Comparison of ENCODE assay signal across 11 cellular contexts in the genomic region with DNA sequence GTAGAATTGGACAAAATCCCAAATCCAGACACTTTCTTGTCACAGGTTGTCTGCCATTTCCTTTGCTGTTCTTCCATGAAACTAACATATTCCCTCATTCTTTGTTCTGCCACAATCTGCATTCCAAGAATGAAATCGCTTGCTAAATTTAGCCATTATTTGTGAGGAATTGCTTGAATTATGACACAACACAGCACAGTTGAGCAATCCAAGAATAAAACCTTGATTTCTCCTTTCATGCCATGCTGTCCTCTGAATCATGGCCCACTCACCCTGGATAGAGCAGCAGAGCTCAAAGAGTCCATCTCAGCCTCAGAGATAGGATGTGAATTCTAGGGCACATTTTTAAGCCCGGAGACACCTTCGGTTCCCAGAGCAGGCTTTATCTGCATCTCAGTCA. TPM values are rescaled to one million over a fixed set of nuclear protein-coding genes. Genes with fewer than 3 reads are reported as not detected.
DNase-seq lines count a peak whose midpoint lies in the region; ATAC-seq, FAIRE-seq and TF ChIP-seq lines count a peak whose summit lies in the region.
"Had no signal": no experiment of that assay in that cellular context is flagged by ENCODE, and none has a peak within 500 bp of the region (broad histone marks: within the 10 kb centered on the region; RNA-seq: fewer than 3 reads in every experiment).

No MANE protein-coding gene starts in this region.

- no peaks in the 10 kb centered on the region for H3K9me3 ChIP-seq in SJSA1 (replicated peaks)
- H3K9me3 ChIP-seq in fibroblast of lung (ENCODE audit: control insufficient read depth, insufficient read depth, low read depth, low read length) = no peaks in the 10 kb centered on the region
- H3K9me3 ChIP-seq in osteoblast (ENCODE audit: low read depth, low read length) = no peaks in the 10 kb centered on the region
- no peaks in the 10 kb centered on the region for H3K9me3 ChIP-seq in naive thymus-derived CD4-positive, alpha-beta T cell (ENCODE audit: control insufficient read depth in 2 of 3, low read length in 3 of 3)
- H3K9me3 ChIP-seq in esophagus muscularis mucosa = no peaks in the 10 kb centered on the region

- H3K36me3 ChIP-seq in SJSA1 = no peaks in the 10 kb centered on the region
- no peaks in the 10 kb centered on the region for H3K36me3 ChIP-seq in fibroblast of lung (ENCODE audit: control insufficient read depth, insufficient read depth, low read length)
- H3K36me3 ChIP-seq in osteoblast (ENCODE audit: insufficient read depth, low read length) = peaks cover 6% of the 10 kb centered on the region
- no peaks in the 10 kb centered on the region for H3K36me3 ChIP-seq in naive thymus-derived CD4-positive, alpha-beta T cell (ENCODE audit: control insufficient read depth in 2 of 3, insufficient read depth in 3 of 3, low read length in 3 of 3)
- no peaks in the 10 kb centered on the region for H3K36me3 ChIP-seq in esophagus muscularis mucosa

- peaks cover 0 to 11% (median 0%) of the 10 kb centered on the region in 5 donors for H3K36me3 Mint-ChIP-seq in naive thymus-derived CD4-positive, alpha-beta T cell
- H3K36me3 Mint-ChIP-seq: immature natural killer cell, natural killer cell had no signal

- CTCF ChIA-PET in naive thymus-derived CD4-positive, alpha-beta T cell (lab: Charles Lee) = no interaction called here

- H3K4me1 ChIP-seq in SJSA1 (replicated peaks) (peaks cover 50% of the 10 kb centered on the region), fibroblast of lung (ENCODE audit: control insufficient read depth, extremely low read depth, insufficient read depth, low read length) (peaks cover 21% of the 10 kb centered on the region), osteoblast (ENCODE audit: insufficient read depth, low read length) (peaks cover 47% of the 10 kb centered on the region), esophagus muscularis mucosa (peaks cover 0 to 17% (median 7%) of the 10 kb centered on the region in 4 donors)
- no peaks in the 10 kb centered on the region for H3K4me1 ChIP-seq in naive thymus-derived CD4-positive, alpha-beta T cell (ENCODE audit: control insufficient read depth in 2 of 2, insufficient read depth in 2 of 2, low read length in 2 of 2)

- H3K27me3 ChIP-seq in SJSA1 (replicated peaks) (no peaks in the 10 kb centered on the region), fibroblast of lung (ENCODE audit: control insufficient read depth, insufficient read depth, low read length) (no peaks in the 10 kb centered on the region), osteoblast (ENCODE audit: insufficient read depth, low read length) (no peaks in the 10 kb centered on the region), esophagus muscularis mucosa (no peaks in the 10 kb centered on the region)
- no peaks in the 10 kb centered on the region for H3K27me3 ChIP-seq in naive thymus-derived CD4-positive, alpha-beta T cell (ENCODE audit: control insufficient read depth in 2 of 2, insufficient read depth in 2 of 2, low read length in 2 of 2)

- H3K27me3 Mint-ChIP-seq in naive thymus-derived CD4-positive, alpha-beta T cell = peaks cover 0 to 4% (median 0%) of the 10 kb centered on the region in 5 donors

- H3K4me2 ChIP-seq in fibroblast of lung (ENCODE audit: extremely low read depth, insufficient read depth, low read length) = peak overlapping the region; percentile 61
- peak overlapping the region; percentile 54 for H3K4me2 ChIP-seq in osteoblast (ENCODE audit: insufficient read depth, low read length)

- WGBS in esophagus muscularis mucosa = 78% methylated on average over 3 of the region's 3 CpGs

- H2AFZ ChIP-seq in fibroblast of lung (ENCODE audit: low read length) (no peak overlapping the region), osteoblast (ENCODE audit: low read length) (peak overlapping the region; percentile 4)

- no peak overlapping the region for H3K4me3 Mint-ChIP-seq in naive thymus-derived CD4-positive, alpha-beta T cell
- H3K4me3 Mint-ChIP-seq: immature natural killer cell, natural killer cell had no signal

- no peaks in the 10 kb centered on the region for H3K79me2 ChIP-seq in fibroblast of lung (ENCODE audit: control insufficient read depth, insufficient read depth, low read length)
- peaks cover 15% of the 10 kb centered on the region for H3K79me2 ChIP-seq in osteoblast (ENCODE audit: insufficient read depth, low read length)

- no peak overlapping the region for H3K9ac ChIP-seq in fibroblast of lung (ENCODE audit: insufficient read depth, low read length)

- H3K9me3 Mint-ChIP-seq in naive thymus-derived CD4-positive, alpha-beta T cell = peaks cover 0 to 2% (median 0%) of the 10 kb centered on the region in 11 donors
- H3K9me3 Mint-ChIP-seq: immature natural killer cell, natural killer cell had no signal

- no peaks in the 10 kb centered on the region for H4K20me1 ChIP-seq in fibroblast of lung (ENCODE audit: control insufficient read depth, extremely low read depth, insufficient read depth, low read length)
- no peaks in the 10 kb centered on the region for H4K20me1 ChIP-seq in osteoblast (ENCODE audit: insufficient read depth, low read length)

- H3K27ac Mint-ChIP-seq in naive thymus-derived CD4-positive, alpha-beta T cell = no peak overlapping the region
- H3K27ac Mint-ChIP-seq: immature natural killer cell, natural killer cell had no signal

- intact Hi-C loops in naive thymus-derived CD4-positive, alpha-beta T cell (cut with micrococcal nuclease) = no loop called here
- intact Hi-C loops in esophagus muscularis mucosa (cut with DNase I) = loop anchor here (5.0 kb wide), 1 partner anchor 35 kb away; the partner anchor contains the start of gene GREM1

- no peak for TF ChIP-seq EP300 in esophagus muscularis mucosa (IDR thresholded peaks at IDR 0.05)

- ATAC-seq in naive thymus-derived CD4-positive, alpha-beta T cell = no peak
- ATAC-seq: natural killer cell had no signal

- TF ChIP-seq CTCF in fibroblast of lung (conservative IDR thresholded peaks at IDR 0.05 in 1 of 2, IDR thresholded peaks at IDR 0.05 in 1 of 2; ENCODE audit: low read depth in 1 of 2, low read length in 2 of 2) = no peak
- no peak for TF ChIP-seq CTCF in osteoblast (IDR thresholded peaks at IDR 0.05; ENCODE audit: extremely low read depth, low read depth, low read length)
- TF ChIP-seq CTCF in esophagus muscularis mucosa (IDR thresholded peaks at IDR 0.05) = no peak

- no peak for FAIRE-seq in GM12891 (lab: Jason Lieb, UNC)
- FAIRE-seq: endometrium had no signal

- TF ChIP-seq POLR2A in esophagus muscularis mucosa (IDR thresholded peaks at IDR 0.05; ENCODE audit: low read depth) = no peak
- no peak for TF ChIP-seq POLR2A in GM12891 (IDR thresholded peaks at IDR 0.05; ENCODE audit: low read depth, low read length)

- DNase-seq in EH (ENCODE audit: low read depth) (peak; percentile 97), SJSA1 (ENCODE audit: low read depth in 1 of 2, low spot score in 2 of 2) (peak; percentile 59 to 71), fibroblast of lung (ENCODE audit: low read depth in 2 of 2) (peak; percentile 93 to 96), osteoblast (ENCODE audit: insufficient read length, low spot score, missing footprints) (peak; percentile 91), SKM-1 treated with dmso at 0.1 percent for 144 hours (lab: John Stamatoyannopoulos, UW; ENCODE audit: unreplicated experiment) (no peak), esophagus muscularis mucosa (ENCODE audit: extremely low spot score) (no peak), GM12891 (ENCODE audit: insufficient read length, low spot score) (no peak)
- DNase-seq in naive thymus-derived CD4-positive, alpha-beta T cell = no peak
- DNase-seq: immature natural killer cell, natural killer cell had no signal

- H3K4me3 ChIP-seq in SJSA1 (no peak overlapping the region), fibroblast of lung (replicated peaks in 1 of 4; ENCODE audit: control extremely low read depth in 1 of 4, insufficient read depth in 1 of 4, low read depth in 3 of 4, low read length in 4 of 4) (no peak overlapping the region), osteoblast (ENCODE audit: insufficient read depth, low read length) (peak overlapping the region; percentile 17), esophagus muscularis mucosa (no peak overlapping the region)
- H3K4me3 ChIP-seq in naive thymus-derived CD4-positive, alpha-beta T cell (ENCODE audit: low read length) = no peak overlapping the region

- H3K4me1 Mint-ChIP-seq in naive thymus-derived CD4-positive, alpha-beta T cell = peaks cover 0 to 6% (median 0%) of the 10 kb centered on the region in 7 donors
- H3K4me1 Mint-ChIP-seq: immature natural killer cell, natural killer cell had no signal

- H3K27ac ChIP-seq in SJSA1 = peak overlapping the region; percentile 73
- H3K27ac ChIP-seq in fibroblast of lung (ENCODE audit: insufficient read depth, low read length) = peak overlapping the region; percentile 39
- H3K27ac ChIP-seq in osteoblast (ENCODE audit: low read depth, low read length) = peak overlapping the region; percentile 98
- no peak overlapping the region for H3K27ac ChIP-seq in naive thymus-derived CD4-positive, alpha-beta T cell (ENCODE audit: low read depth, low read length)
- H3K27ac ChIP-seq in esophagus muscularis mucosa (replicated peaks in 1 of 4) = peak overlapping the region in 1 of 4 donors; percentile 27

- POLR2A ChIA-PET in naive thymus-derived CD4-positive, alpha-beta T cell (lab: Charles Lee) = no interaction called here

TF ChIP-seq in GM12891, 5 proteins besides CTCF, POLR2A, EP300 and RAD21 (continues in another document):
- TF ChIP-seq SPI1 (IDR thresholded peaks at IDR 0.05; ENCODE audit: low read depth, low read length) = no peak
- TF ChIP-seq PAX5 (IDR thresholded peaks at IDR 0.05; ENCODE audit: insufficient read depth, low read length, severe bottlenecking) = no peak
- no peak for TF ChIP-seq TAF1 (IDR thresholded peaks at IDR 0.05; ENCODE audit: low read depth, low read length)

RNA-seq across cellular contexts. Expression of gene GREM1, which starts 35.2 kb away (rescaled TPM):
- 8.7 and 12.8 TPM in 2 replicates for total RNA-seq in SJSA1 (2014; rRNA removed; shearing (Covaris generic))
- total RNA-seq in fibroblast of lung (113 and 364 TPM in 2 replicates), osteoblast (457 and 499 TPM in 2 replicates), esophagus muscularis mucosa (10 to 100 TPM in 3 of 4 donors, 1 to 10 TPM in 1; 8.6 to 46.1 (median 37.0) TPM)
- polyA plus RNA-seq in fibroblast of lung = 489 and 1,863 TPM in 2 replicates
- 296 and 1,126 TPM in 2 replicates for polyA plus RNA-seq in fibroblast of lung (2012)
- 518 and 1,500 TPM in 2 replicates for polyA minus RNA-seq in fibroblast of lung (ENCODE audit: low replicate concordance)
- total RNA-seq in naive thymus-derived CD4-positive, alpha-beta T cell = not detected
- polyA plus RNA-seq in naive thymus-derived CD4-positive, alpha-beta T cell = not detected
- not detected for polyA plus RNA-seq in GM12891 (2012; ENCODE audit: low read depth, missing spikeins)
- total RNA-seq: natural killer cell had no signal
- polyA plus RNA-seq: immature natural killer cell had no signal

RNA-seq across cellular contexts. Expression of gene SCG5, which starts 41.1 kb away (rescaled TPM):
- 0.87 TPM in 1 of 2 replicates, not detected in the other for total RNA-seq in SJSA1 (2014; rRNA removed; shearing (Covaris generic))
- total RNA-seq in fibroblast of lung = 39.8 and 46.2 TPM in 2 replicates
- 15.9 and 27.8 TPM in 2 replicates for polyA plus RNA-seq in fibroblast of lung
- polyA plus RNA-seq in fibroblast of lung (2012) = 14.1 and 19.4 TPM in 2 replicates
- 4.1 TPM in 1 of 2 replicates, not detected in the other for polyA minus RNA-seq in fibroblast of lung (ENCODE audit: low replicate concordance)
- total RNA-seq in osteoblast = 6.8 and 9.0 TPM in 2 replicates
- total RNA-seq in naive thymus-derived CD4-positive, alpha-beta T cell = 1 to 10 TPM in 1 of 5 experiments, under 1 TPM in 3, not detected in 1; 0.37 to 2.8 (median 0.68) TPM
- polyA plus RNA-seq in naive thymus-derived CD4-positive, alpha-beta T cell = under 1 TPM in 1 of 2 donors, not detected in 1; 0.49 TPM
- total RNA-seq in esophagus muscularis mucosa = 1 to 10 TPM; 1.2 to 6.6 (median 2.9) TPM
- polyA plus RNA-seq in GM12891 (2012; ENCODE audit: low read depth, missing spikeins) = 0.76 TPM
- total RNA-seq: natural killer cell had no signal

Comparison
In these comparisons a context has a peak if more than half of its experiments do, and no peak if none do; other contexts are left out.
1. DNase-seq: peak in EH (single experiment), SJSA1 (2 of 2), fibroblast of lung (2 of 2) and osteoblast (single experiment); none in naive thymus-derived CD4-positive, alpha-beta T cell (0 of 9), SKM-1 treated with dmso at 0.1 percent for 144 hours (single experiment), esophagus muscularis mucosa (single experiment) and GM12891 (single experiment).